In genomic region chr9:124685217-124685616, GRCh38 we compare ENCODE assay signal across 23 cellular contexts.
"Had no signal": no experiment of that assay in that cellular context is flagged by ENCODE, and none has a peak within 500 bp of the region (broad histone marks: within the 10 kb centered on the region; RNA-seq: fewer than 3 reads in every experiment).

No MANE protein-coding gene starts in this region.

- H3K4me1 ChIP-seq: colonic mucosa, neural progenitor cell, parathyroid adenoma, prostate gland, upper lobe of left lung, uterus had no signal

- ATAC-seq: naive thymus-derived CD4-positive, alpha-beta T cell; sciatic nerve; stimulated activated memory B cell treated with anti-CD40 and anti-IgM and Interleukin-4, amounts not matched to agents 10 μg/mL and 1 μg/mL and 100 μg/mL, for 72 hours; stimulated activated naive CD8-positive, alpha-beta T cell treated with anti-CD3 and anti-CD28 coated beads, Interleukin-15, amount 100 ng/mL, for 72 hours had no signal

- H3K9me3 ChIP-seq: colonic mucosa, heart left ventricle, prostate gland, spleen, thoracic aorta, upper lobe of left lung, uterus had no signal

- H3K27ac ChIP-seq: colonic mucosa, heart left ventricle, neural progenitor cell, parathyroid adenoma, prostate gland, spleen, thoracic aorta, upper lobe of left lung, uterus had no signal

- H3K79me2 ChIP-seq: parathyroid adenoma had no signal

- H3K36me3 ChIP-seq: colonic mucosa, heart left ventricle, neural progenitor cell, prostate gland, spleen, thoracic aorta, upper lobe of left lung, uterus had no signal

- H3K27me3 ChIP-seq: colonic mucosa, heart left ventricle, neural progenitor cell, spleen, upper lobe of left lung, uterus had no signal

- H3K4me2 ChIP-seq: neural progenitor cell had no signal

- H3K9ac ChIP-seq: neural progenitor cell, parathyroid adenoma had no signal

- H2AFZ ChIP-seq: neural progenitor cell, parathyroid adenoma had no signal

- DNase-seq: caudate nucleus; colonic mucosa; dermis blood vessel endothelial cell; erythroblast; foreskin melanocyte; heart left ventricle; left cardiac atrium; mammary epithelial cell; naive thymus-derived CD4-positive, alpha-beta T cell; retina; spleen; stimulated activated CD4-positive, alpha-beta T cell treated with anti-CD3 and anti-CD28 coated beads, Interleukin-15, amount 100 ng/mL, for 24 hours; stimulated activated CD4-positive, alpha-beta T cell treated with anti-CD3 and anti-CD28 coated beads, Interleukin-1b, Interleukin-23, amount 100 ng/mL, for 48 hours; stimulated activated CD4-positive, alpha-beta T cell treated with anti-CD3 and anti-CD28 coated beads, Interleukin-4, amount 100 ng/mL, for 24 hours; stimulated activated naive CD8-positive, alpha-beta T cell treated with anti-CD3 and anti-CD28 coated beads, Interleukin-15, amount 100 ng/mL, for 72 hours; uterus had no signal

- H3K4me3 ChIP-seq: colonic mucosa, heart left ventricle, neural progenitor cell, prostate gland, spleen, thoracic aorta, upper lobe of left lung, uterus had no signal
